In genomic region chr3:12870942-12871341, GRCh38 we compare ENCODE assay signal across 10 cellular contexts. TPM values are rescaled to one million over a fixed set of nuclear protein-coding genes. Genes with fewer than 3 reads are reported as not detected.
DNase-seq lines count a peak whose midpoint lies in the region; ATAC-seq and TF ChIP-seq lines count a peak whose summit lies in the region.
"Had no signal": no experiment of that assay in that cellular context is flagged by ENCODE, and none has a peak within 500 bp of the region (broad histone marks: within the 10 kb centered on the region; RNA-seq: fewer than 3 reads in every experiment).

No MANE protein-coding gene starts in this region.

- DNase-seq in GM04504 (ENCODE audit: low read depth): peak; percentile 17
- DNase-seq in activated T-helper 1 cell treated with anti-CD3 and anti-CD28 coated beads, Interleukin-12 subunit alpha, Interleukin-12 subunit beta, Interleukin-2, Interleukin-4 antibody, amounts not matched to agents 30 ng/mL and 10 ng/mL and 1 ng/mL, durations not matched to agents 14 hours and 24 hours and 36 hours (ENCODE audit: low spot score): no peak
- DNase-seq in progenitor cell of endocrine pancreas (ENCODE audit: low spot score, unreplicated experiment): no peak
- no peak for DNase-seq in RWPE1 (ENCODE audit: low spot score)
- no peak for DNase-seq in breast epithelium (ENCODE audit: low spot score in 2 of 2)
- DNase-seq in stimulated activated CD4-positive, alpha-beta T cell treated with anti-CD3 and anti-CD28 coated beads, Interleukin-2, amount 100 ng/mL, for 48 hours: no peak
- DNase-seq in LoVo (ENCODE audit: low spot score): no peak
- DNase-seq: NCI-H1092 treated with DMSO at 0.1 percent for 48 hours had no signal

- peak overlapping the region; percentile 25 for H3K27ac Mint-ChIP-seq in activated T-helper 1 cell treated with anti-CD3 and anti-CD28 coated beads, Interleukin-12 subunit alpha, Interleukin-12 subunit beta, Interleukin-2, Interleukin-4 antibody, amounts not matched to agents 30 ng/mL and 10 ng/mL and 1 ng/mL, durations not matched to agents 14 hours and 24 hours and 36 hours
- H3K27ac Mint-ChIP-seq in progenitor cell of endocrine pancreas: peak overlapping the region; percentile 63

- ATAC-seq in HG03280 (IDR thresholded peaks at IDR 0.05; ENCODE audit: unreplicated experiment): peak; percentile 58

- intact Hi-C loops in activated T-helper 1 cell treated with anti-CD3 and anti-CD28 coated beads, Interleukin-12 subunit alpha, Interleukin-12 subunit beta, Interleukin-2, Interleukin-4 antibody, amounts not matched to agents 30 ng/mL and 10 ng/mL and 1 ng/mL, durations not matched to agents 14 hours and 24 hours and 36 hours (cut with micrococcal nuclease): no loop called here
- intact Hi-C loops in breast epithelium (cut with DNase I; ENCODE audit: low total_unique reads): no loop called here

- peaks cover 17% of the 10 kb centered on the region for H3K4me1 Mint-ChIP-seq in activated T-helper 1 cell treated with anti-CD3 and anti-CD28 coated beads, Interleukin-12 subunit alpha, Interleukin-12 subunit beta, Interleukin-2, Interleukin-4 antibody, amounts not matched to agents 30 ng/mL and 10 ng/mL and 1 ng/mL, durations not matched to agents 14 hours and 24 hours and 36 hours (ENCODE audit: low read depth)
- H3K4me1 Mint-ChIP-seq in progenitor cell of endocrine pancreas (ENCODE audit: low read depth): peaks cover 9% of the 10 kb centered on the region

- no peak overlapping the region for H3K4me3 ChIP-seq in breast epithelium
- H3K4me3 ChIP-seq: adrenal gland had no signal

- peaks cover 0 to 4% of the 10 kb centered on the region in 2 donors for H3K4me1 ChIP-seq in breast epithelium

- TF ChIP-seq POLR2A in breast epithelium (IDR thresholded peaks at IDR 0.05): no peak

- H3K27ac ChIP-seq in RWPE1: no peak overlapping the region
- H3K27ac ChIP-seq in breast epithelium: no peak overlapping the region
- H3K27ac ChIP-seq: adrenal gland had no signal

- POLR2A ChIA-PET in RWPE1 (lab: Yijun Ruan, JAX; ENCODE audit: low non-redundant PET): no interaction called here

- peaks cover 42% of the 10 kb centered on the region for H3K27me3 Mint-ChIP-seq in activated T-helper 1 cell treated with anti-CD3 and anti-CD28 coated beads, Interleukin-12 subunit alpha, Interleukin-12 subunit beta, Interleukin-2, Interleukin-4 antibody, amounts not matched to agents 30 ng/mL and 10 ng/mL and 1 ng/mL, durations not matched to agents 14 hours and 24 hours and 36 hours (ENCODE audit: insufficient read depth)
- peaks cover 22% of the 10 kb centered on the region for H3K27me3 Mint-ChIP-seq in progenitor cell of endocrine pancreas

- no peaks in the 10 kb centered on the region for H3K9me3 Mint-ChIP-seq in activated T-helper 1 cell treated with anti-CD3 and anti-CD28 coated beads, Interleukin-12 subunit alpha, Interleukin-12 subunit beta, Interleukin-2, Interleukin-4 antibody, amounts not matched to agents 30 ng/mL and 10 ng/mL and 1 ng/mL, durations not matched to agents 14 hours and 24 hours and 36 hours
- H3K9me3 Mint-ChIP-seq in progenitor cell of endocrine pancreas (ENCODE audit: low read depth): no peaks in the 10 kb centered on the region

- no peaks in the 10 kb centered on the region for H3K36me3 Mint-ChIP-seq in activated T-helper 1 cell treated with anti-CD3 and anti-CD28 coated beads, Interleukin-12 subunit alpha, Interleukin-12 subunit beta, Interleukin-2, Interleukin-4 antibody, amounts not matched to agents 30 ng/mL and 10 ng/mL and 1 ng/mL, durations not matched to agents 14 hours and 24 hours and 36 hours (ENCODE audit: low read depth)
- no peaks in the 10 kb centered on the region for H3K36me3 Mint-ChIP-seq in progenitor cell of endocrine pancreas (ENCODE audit: insufficient read depth)

- TF ChIP-seq CTCF in progenitor cell of endocrine pancreas (IDR thresholded peaks at IDR 0.05; ENCODE audit: unreplicated experiment) (no peak), RWPE1 (conservative IDR thresholded peaks at IDR 0.05; ENCODE audit: low read depth) (no peak), breast epithelium (IDR thresholded peaks at IDR 0.05) (no peak)

- no peaks in the 10 kb centered on the region for H3K36me3 ChIP-seq in breast epithelium
- H3K36me3 ChIP-seq: adrenal gland had no signal

- CTCF ChIA-PET in RWPE1 (lab: Yijun Ruan, JAX): interaction anchor here (0.7 kb wide), 1 partner anchor 124 kb away, joined by 3 read pairs; no protein-coding TSS in a partner anchor

- no peaks in the 10 kb centered on the region for H3K9me3 ChIP-seq in breast epithelium
- H3K9me3 ChIP-seq: adrenal gland had no signal

- peaks cover 0 to 4% of the 10 kb centered on the region in 2 donors for H3K27me3 ChIP-seq in breast epithelium
- H3K27me3 ChIP-seq: adrenal gland had no signal

- no peak overlapping the region for H3K4me3 Mint-ChIP-seq in activated T-helper 1 cell treated with anti-CD3 and anti-CD28 coated beads, Interleukin-12 subunit alpha, Interleukin-12 subunit beta, Interleukin-2, Interleukin-4 antibody, amounts not matched to agents 30 ng/mL and 10 ng/mL and 1 ng/mL, durations not matched to agents 14 hours and 24 hours and 36 hours
- no peak overlapping the region for H3K4me3 Mint-ChIP-seq in progenitor cell of endocrine pancreas (ENCODE audit: low read depth)

RNA-seq across cellular contexts. Expression of gene RPL32, which starts 29.6 kb away (rescaled TPM):
- total RNA-seq in activated T-helper 1 cell treated with anti-CD3 and anti-CD28 coated beads, Interleukin-12 subunit alpha, Interleukin-12 subunit beta, Interleukin-2, Interleukin-4 antibody, amounts not matched to agents 30 ng/mL and 10 ng/mL and 1 ng/mL, durations not matched to agents 14 hours and 24 hours and 36 hours: 1,952 and 1,970 TPM in 2 replicates
- total RNA-seq in progenitor cell of endocrine pancreas (1,626 and 1,662 TPM in 2 replicates), breast epithelium (1,000 to 10,000 TPM in 1 of 3 donors, 100 to 1,000 TPM in 2; 945 to 1,485 (median 950) TPM)
